8 cellular contexts compared by ENCODE assay signal in the genomic region with DNA sequence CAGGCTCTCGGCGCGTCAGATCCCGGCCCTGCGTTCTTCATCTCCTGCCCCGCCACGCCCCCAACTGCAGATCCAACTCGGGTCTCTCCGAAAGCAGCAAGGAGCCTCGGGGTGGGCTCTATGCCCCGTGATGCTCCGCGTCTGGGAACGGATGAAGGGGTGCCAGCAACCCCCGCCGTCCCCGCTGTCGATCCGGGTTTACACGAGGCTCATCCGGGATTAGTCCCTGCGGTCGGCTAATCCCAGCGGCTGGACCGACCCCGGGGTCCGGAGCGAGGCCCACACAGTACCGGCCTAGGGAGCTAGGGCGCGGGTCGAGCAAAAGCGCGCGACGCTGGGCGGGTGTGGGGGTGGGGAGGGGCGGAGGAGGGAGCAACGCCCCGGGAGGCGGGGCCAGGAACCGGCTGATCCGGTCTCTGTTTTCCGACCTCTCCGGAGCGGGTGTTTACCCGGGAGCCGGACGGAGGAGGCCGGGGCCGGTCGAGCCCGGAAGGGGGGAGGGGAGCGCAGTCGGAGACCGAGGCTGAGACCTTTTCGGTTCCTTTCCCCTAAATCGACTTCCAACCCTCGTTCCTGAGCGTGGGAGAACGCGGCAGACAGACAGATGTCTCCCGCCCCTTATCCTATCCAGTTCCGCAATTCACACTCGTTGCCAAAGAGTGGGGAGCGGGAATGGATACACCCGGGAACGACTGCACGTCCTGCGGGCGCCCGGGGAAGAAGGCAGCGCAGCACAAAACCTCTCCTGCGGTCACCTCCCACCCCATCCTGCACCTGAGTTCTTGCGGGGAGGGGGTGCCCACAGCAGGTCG. TPM values are rescaled to one million over a fixed set of nuclear protein-coding genes. Genes with fewer than 3 reads are reported as not detected.
DNase-seq lines count a peak whose midpoint lies in the region; ATAC-seq and TF ChIP-seq lines count a peak whose summit lies in the region.

No MANE protein-coding gene starts in this region.

- peak overlapping the region; percentile 88 for H3K27ac Mint-ChIP-seq in activated CD8-positive, alpha-beta T cell treated with anti-CD3 and anti-CD28 coated beads for 36 hours

- POLR2A ChIA-PET in activated CD8-positive, alpha-beta T cell treated with anti-CD3 and anti-CD28 coated beads for 36 hours (lab: Charles Lee), result interaction anchor here (1.0 kb wide), 1 partner anchor 212 kb away, joined by 3 read pairs; no protein-coding TSS in a partner anchor

- TF ChIP-seq CTCF in activated CD8-positive, alpha-beta T cell treated with anti-CD3 and anti-CD28 coated beads for 36 hours (IDR thresholded peaks at IDR 0.05), result peak; percentile 26

- peak overlapping the region; percentile 54 for H3K4me3 ChIP-seq in ectodermal cell (ENCODE audit: insufficient read depth, low read depth, low read length)

- H3K27ac ChIP-seq in ectodermal cell (ENCODE audit: insufficient read depth, low read depth, low read length, poor library complexity, severe bottlenecking), result peak overlapping the region; percentile 94

- no peaks in the 10 kb centered on the region for H3K36me3 ChIP-seq in ectodermal cell (ENCODE audit: control insufficient read depth, insufficient read depth, low read length)

- intact Hi-C loops in activated CD8-positive, alpha-beta T cell treated with anti-CD3 and anti-CD28 coated beads for 36 hours (cut with micrococcal nuclease), result no loop called here

- peak overlapping the region; percentile 82 for H3K4me3 Mint-ChIP-seq in activated CD8-positive, alpha-beta T cell treated with anti-CD3 and anti-CD28 coated beads for 36 hours

- WGBS in ectodermal cell, 2 experiments, result 0% methylated on average over 76 of the region's 76 CpGs

- peaks cover 23% of the 10 kb centered on the region for H3K4me1 Mint-ChIP-seq in activated CD8-positive, alpha-beta T cell treated with anti-CD3 and anti-CD28 coated beads for 36 hours (ENCODE audit: low read depth)

- no peaks in the 10 kb centered on the region for H3K27me3 Mint-ChIP-seq in activated CD8-positive, alpha-beta T cell treated with anti-CD3 and anti-CD28 coated beads for 36 hours

- CTCF ChIA-PET in activated CD8-positive, alpha-beta T cell treated with anti-CD3 and anti-CD28 coated beads for 36 hours (lab: Charles Lee), result interaction anchor here (0.9 to 2.2 kb wide), 3 partner anchors 111 to 157 kb away, joined by 3 to 7 read pairs (median 7); no protein-coding TSS in a partner anchor

- H3K4me1 ChIP-seq in ectodermal cell (ENCODE audit: control insufficient read depth, insufficient read depth, low read length), result peaks cover 31% of the 10 kb centered on the region

- peak; percentile 74 for ATAC-seq in GM18909 (IDR thresholded peaks at IDR 0.05; ENCODE audit: poor library complexity, unreplicated experiment)
- peak; percentile 70 for ATAC-seq in HG03175 (IDR thresholded peaks at IDR 0.05; ENCODE audit: unreplicated experiment)
- peak; percentile 78 for ATAC-seq in activated CD8-positive, alpha-beta T cell treated with anti-CD3 and anti-CD28 coated beads for 36 hours

- H3K9me3 ChIP-seq in ectodermal cell (ENCODE audit: control insufficient read depth, low read length), result no peaks in the 10 kb centered on the region

- H3K36me3 Mint-ChIP-seq in activated CD8-positive, alpha-beta T cell treated with anti-CD3 and anti-CD28 coated beads for 36 hours (ENCODE audit: low read depth), result no peaks in the 10 kb centered on the region

- H3K9me3 Mint-ChIP-seq in activated CD8-positive, alpha-beta T cell treated with anti-CD3 and anti-CD28 coated beads for 36 hours, result no peaks in the 10 kb centered on the region

- DNase-seq in AG08395 (ENCODE audit: low spot score) (peak; percentile 91), NCI-H526 (lab: John Stamatoyannopoulos, UW) (peak; percentile 75 to 95), lung microvascular endothelial cell (ENCODE audit: low read depth in 2 of 2) (peak; percentile 81 to 85)
- peak; percentile 78 for DNase-seq in activated CD8-positive, alpha-beta T cell treated with anti-CD3 and anti-CD28 coated beads for 36 hours
- DNase-seq in stimulated activated CD4-positive, alpha-beta T cell treated with anti-CD3 and anti-CD28 coated beads, TNF-alpha, amount 100 ng/mL, for 4 hours (ENCODE audit: low read depth in 3 of 3), result peak; percentile 42 to 62 (median 52)

- H3K27me3 ChIP-seq in ectodermal cell (ENCODE audit: control insufficient read depth, insufficient read depth, low read length, poor library complexity, severe bottlenecking), result no peaks in the 10 kb centered on the region

RNA-seq across cellular contexts. Expression of a gene that starts 28.6 kb away (rescaled TPM):
- total RNA-seq in activated CD8-positive, alpha-beta T cell treated with anti-CD3 and anti-CD28 coated beads for 36 hours, result under 1 TPM in 1 of 2 experiments, not detected in 1; 0.87 TPM
- 13.4 TPM for polyA plus RNA-seq in ectodermal cell (2013, experiment 1 of 4)
- polyA plus RNA-seq in ectodermal cell (2013, experiment 2 of 4), result 21.3 TPM
- polyA plus RNA-seq in ectodermal cell (2013, experiment 3 of 4), result 17.2 TPM
- polyA plus RNA-seq in ectodermal cell (2013, experiment 4 of 4), result 17.5 TPM
- 6.2 and 43.8 TPM in 2 replicates for total RNA-seq in lung microvascular endothelial cell

Comparison
In these comparisons a context has a peak if more than half of its experiments do, and no peak if none do; other contexts are left out.
1. Peak in every context shown above with its lines: DNase-seq, ATAC-seq, H3K4me3 ChIP-seq and H3K27ac ChIP-seq.